ENCODE assay signal across 16 cellular contexts in the genomic region with DNA sequence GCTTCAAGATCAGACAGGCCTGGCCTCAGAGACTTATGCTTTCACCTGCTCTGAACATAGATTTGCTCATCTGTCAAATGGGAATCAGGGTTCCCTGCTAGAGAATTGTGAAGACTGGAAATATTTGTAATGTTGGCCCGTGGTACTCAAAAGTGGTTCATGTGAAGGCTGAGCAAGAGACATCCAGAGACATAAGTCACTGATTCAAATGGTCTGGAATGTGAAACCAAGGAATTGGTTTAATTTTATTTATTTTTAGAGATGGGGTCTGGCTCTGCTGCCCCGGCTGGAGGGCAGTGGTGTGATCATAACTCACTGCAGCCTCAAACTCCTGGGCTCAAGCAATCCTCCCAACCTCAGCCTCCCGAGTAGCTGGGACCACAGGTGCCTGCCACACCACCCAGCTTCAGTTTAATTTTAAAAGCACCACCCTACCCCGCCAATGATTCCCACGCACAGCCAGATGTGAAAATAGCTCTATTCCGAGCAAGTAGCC.
DNase-seq lines count a peak whose midpoint lies in the region; ATAC-seq and TF ChIP-seq lines count a peak whose summit lies in the region.
"Had no signal": no experiment of that assay in that cellular context is flagged by ENCODE, and none has a peak within 500 bp of the region (broad histone marks: within the 10 kb centered on the region; RNA-seq: fewer than 3 reads in every experiment).

No MANE protein-coding gene starts in this region.

- H3K4me1 ChIP-seq in subcutaneous abdominal adipose tissue (ENCODE audit: control insufficient read depth in 5 of 5, insufficient read depth in 5 of 5, low read length in 5 of 5): peaks cover 16 to 66% (median 64%) of the 10 kb centered on the region in 5 donors

- H3K36me3 ChIP-seq in subcutaneous abdominal adipose tissue (ENCODE audit: control insufficient read depth in 5 of 5, insufficient read depth in 5 of 5, low read length in 5 of 5) (peaks cover 0 to 10% (median 0%) of the 10 kb centered on the region in 5 donors), WERI-Rb-1 (no peaks in the 10 kb centered on the region)

- H3K27ac ChIP-seq in subcutaneous abdominal adipose tissue (ENCODE audit: low read depth, low read length) (peak overlapping the region; percentile 97), WERI-Rb-1 (no peak overlapping the region)
- H3K27ac ChIP-seq: 22Rv1, KMS-11 had no signal

- H3K27me3 ChIP-seq in subcutaneous abdominal adipose tissue (ENCODE audit: control insufficient read depth in 5 of 5, insufficient read depth in 4 of 5, low read length in 5 of 5): no peaks in the 10 kb centered on the region
- H3K27me3 ChIP-seq in WERI-Rb-1 (ENCODE audit: insufficient read depth, low read depth, severe bottlenecking): no peaks in the 10 kb centered on the region

- no peak for ATAC-seq in activated CD4-positive, CD25-positive, alpha-beta regulatory T cell treated with anti-CD3 and anti-CD28 coated beads, Interleukin-2, amount 50 U/mL, for 24 hours
- ATAC-seq in HG03442 (IDR thresholded peaks at IDR 0.05; ENCODE audit: unreplicated experiment) (peak; percentile 8), GM19452 (IDR thresholded peaks at IDR 0.05; ENCODE audit: unreplicated experiment) (no peak)
- ATAC-seq: CD8-positive, alpha-beta T cell had no signal

- H3K4me3 ChIP-seq in subcutaneous abdominal adipose tissue (ENCODE audit: low read depth in 1 of 5, low read length in 5 of 5) (peak overlapping the region in 1 of 5 donors; percentile 2), WERI-Rb-1 (ENCODE audit: low read depth, low read length) (no peak overlapping the region)

- H3K9me3 ChIP-seq in subcutaneous abdominal adipose tissue (ENCODE audit: control insufficient read depth in 5 of 5, low read length in 5 of 5) (no peaks in the 10 kb centered on the region), WERI-Rb-1 (ENCODE audit: severe bottlenecking) (no peaks in the 10 kb centered on the region)

- H3K9ac ChIP-seq in subcutaneous abdominal adipose tissue (ENCODE audit: low read length in 5 of 5): peak overlapping the region in 4 of 5 donors; percentile 22 to 84 (median 58)
- H3K9ac ChIP-seq: KMS-11 had no signal

- no peak for TF ChIP-seq CTCF in WERI-Rb-1 (IDR thresholded peaks at IDR 0.05; ENCODE audit: low read depth, low read length)

- peak; percentile 7 for DNase-seq in activated CD4-positive, CD25-positive, alpha-beta regulatory T cell treated with anti-CD3 and anti-CD28 coated beads, Interleukin-2, amount 50 U/mL, for 72 hours
- DNase-seq in islet precursor cell (peak; percentile 39), WERI-Rb-1 (no peak), DMS 273 (lab: John Stamatoyannopoulos, UW; ENCODE audit: unreplicated experiment) (no peak)
- DNase-seq: activated CD4-positive, alpha-beta T cell treated with anti-CD3 and anti-CD28 coated beads, Interleukin-2, amount 50 U/mL, for 1 hour; activated naive CD4-positive, alpha-beta T cell treated with Interleukin-2 at 50 U/mL for 16 hours; CD8-positive, alpha-beta T cell; kidney glomerular epithelial cell; NCI-H1436; nephron progenitor cell had no signal

Comparison
In these comparisons a context has a peak if more than half of its experiments do, and no peak if none do; other contexts are left out.
1. DNase-seq: peak in activated CD4-positive, CD25-positive, alpha-beta regulatory T cell treated with anti-CD3 and anti-CD28 coated beads, Interleukin-2, amount 50 U/mL, for 72 hours (single experiment) and islet precursor cell (single experiment); none in WERI-Rb-1 (single experiment) and DMS 273 (single experiment).